In genomic region chr18:5620284-5620683, GRCh38 we compare ENCODE assay signal across 11 cellular contexts.
"Had no signal": no experiment of that assay in that cellular context is flagged by ENCODE, and none has a peak within 500 bp of the region (broad histone marks: within the 10 kb centered on the region; RNA-seq: fewer than 3 reads in every experiment).

No MANE protein-coding gene starts in this region.

- H3K36me3 ChIP-seq: thyroid gland, uterus had no signal

- H3K9ac ChIP-seq: parathyroid adenoma had no signal

- H3K79me2 ChIP-seq: hepatocyte had no signal

- H3K27me3 ChIP-seq: thyroid gland, uterus had no signal

- ATAC-seq: esophagus mucosa had no signal

- DNase-seq: activated CD4-positive, alpha-beta T cell treated with anti-CD3 and anti-CD28 coated beads, Interleukin-2, amount 50 U/mL, for 1 hour; activated effector memory CD4-positive, alpha-beta T cell treated with anti-CD3 and anti-CD28 coated beads, Interleukin-2, amount 50 U/mL, for 16 hours; aorta; central memory CD4-positive, alpha-beta T cell; naive B cell; thyroid gland; uterus had no signal

- H2AFZ ChIP-seq: hepatocyte, parathyroid adenoma had no signal

- H3K4me1 ChIP-seq: parathyroid adenoma, uterus had no signal

- H3K4me2 ChIP-seq: hepatocyte had no signal

- H3K9me3 ChIP-seq: thyroid gland, uterus had no signal

- H3K27ac ChIP-seq: hepatocyte, parathyroid adenoma, skin epidermis, thyroid gland, uterus had no signal

- H3K4me3 ChIP-seq: hepatocyte, skin epidermis, thyroid gland, uterus had no signal
